Comparison of ENCODE assay signal across 3 cellular contexts in genomic region chr20:15220778-15221565, GRCh38.
TF ChIP-seq lines count a peak whose summit lies in the region.

No MANE protein-coding gene starts in this region.

TF ChIP-seq in A549, 52 proteins besides CTCF, POLR2A, EP300 and RAD21:
- TF ChIP-seq RARB (CRISPR knock-in tag; IDR thresholded peaks at IDR 0.05) (no peak), NR3C1 (IDR thresholded peaks at IDR 0.05) (no peak), HES2 (IDR thresholded peaks at IDR 0.05) (no peak), ZC3H11A (IDR thresholded peaks at IDR 0.05) (no peak), TP53 (CRISPR knock-in tag; IDR thresholded peaks at IDR 0.05) (no peak), CHD2 (IDR thresholded peaks at IDR 0.05; ENCODE audit: low read length, partially characterized antibody) (no peak)

TF ChIP-seq in H1, 55 proteins besides CTCF, POLR2A, EP300 and RAD21:
- TF ChIP-seq EGR1 (IDR thresholded peaks at IDR 0.05; ENCODE audit: borderline replicate concordance, low read depth, low read length) (no peak), TEAD4 (IDR thresholded peaks at IDR 0.05; ENCODE audit: low read depth, low read length) (peak; percentile 50; the same call in 1 of the 2 replicates), NRF1 (IDR thresholded peaks at IDR 0.05; ENCODE audit: low read depth, low read length) (no peak), BACH1 (IDR thresholded peaks at IDR 0.05; ENCODE audit: low read length) (no peak), EZH2 (IDR thresholded peaks at IDR 0.05; ENCODE audit: low read depth, low read length, severe bottlenecking) (no peak), CBX5 (IDR thresholded peaks at IDR 0.05; ENCODE audit: low read depth, low read length) (no peak), POLR2AphosphoS5 (IDR thresholded peaks at IDR 0.05; ENCODE audit: low read depth, low read length) (no peak), ZNF274 (IDR thresholded peaks at IDR 0.05; ENCODE audit: borderline replicate concordance, extremely low read depth, low read length) (no peak), GABPA (IDR thresholded peaks at IDR 0.05; ENCODE audit: borderline replicate concordance, insufficient read depth, low read length) (no peak)

TF ChIP-seq in HepG2, 621 proteins besides CTCF, POLR2A, EP300 and RAD21:
- TF ChIP-seq, protein P1, sequence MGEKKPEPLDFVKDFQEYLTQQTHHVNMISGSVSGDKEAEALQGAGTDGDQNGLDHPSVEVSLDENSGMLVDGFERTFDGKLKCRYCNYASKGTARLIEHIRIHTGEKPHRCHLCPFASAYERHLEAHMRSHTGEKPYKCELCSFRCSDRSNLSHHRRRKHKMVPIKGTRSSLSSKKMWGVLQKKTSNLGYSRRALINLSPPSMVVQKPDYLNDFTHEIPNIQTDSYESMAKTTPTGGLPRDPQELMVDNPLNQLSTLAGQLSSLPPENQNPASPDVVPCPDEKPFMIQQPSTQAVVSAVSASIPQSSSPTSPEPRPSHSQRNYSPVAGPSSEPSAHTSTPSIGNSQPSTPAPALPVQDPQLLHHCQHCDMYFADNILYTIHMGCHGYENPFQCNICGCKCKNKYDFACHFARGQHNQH (CRISPR knock-in tag; IDR thresholded peaks at IDR 0.05): no peak
- TF ChIP-seq THRA (CRISPR knock-in tag; IDR thresholded peaks at IDR 0.05; ENCODE audit: borderline replicate concordance) (peak; percentile 52; the same call in 1 of the 2 replicates), ZNF234 (CRISPR knock-in tag; conservative IDR thresholded peaks at IDR 0.05) (no peak), TBX2 (CRISPR knock-in tag; IDR thresholded peaks at IDR 0.05; ENCODE audit: borderline replicate concordance) (no peak), ZNF761 (CRISPR knock-in tag; conservative IDR thresholded peaks at IDR 0.05) (no peak), FOSL2 (CRISPR knock-in tag; IDR thresholded peaks at IDR 0.05) (peak; percentile 46; the same call in 1 of the 2 replicates), ZFP90 (CRISPR knock-in tag; IDR thresholded peaks at IDR 0.05; ENCODE audit: borderline replicate concordance) (no peak), RARA (CRISPR knock-in tag; IDR thresholded peaks at IDR 0.05) (peak; percentile 64), HNRNPH1 (optimal IDR thresholded peaks at IDR 0.05; ENCODE audit: low read depth, low read length) (no peak), SPEN (CRISPR knock-in tag; IDR thresholded peaks at IDR 0.05; ENCODE audit: low read depth) (no peak), POGK (CRISPR knock-in tag; conservative IDR thresholded peaks at IDR 0.05) (no peak), JUND (CRISPR knock-in tag; IDR thresholded peaks at IDR 0.05) (no peak), ZNF674 (CRISPR knock-in tag; IDR thresholded peaks at IDR 0.05; ENCODE audit: low read depth) (no peak), ZNF138 (CRISPR knock-in tag; IDR thresholded peaks at IDR 0.05; ENCODE audit: low read depth) (no peak), HMG20A (CRISPR knock-in tag; IDR thresholded peaks at IDR 0.05; ENCODE audit: borderline replicate concordance) (peak; percentile 25; the same call in 1 of the 2 replicates), ZNF775 (CRISPR knock-in tag; IDR thresholded peaks at IDR 0.05; ENCODE audit: borderline replicate concordance) (no peak), RXRB (CRISPR knock-in tag; IDR thresholded peaks at IDR 0.05; ENCODE audit: borderline replicate concordance) (peak; percentile 58; the same call in 1 of the 2 replicates), ETV5 (CRISPR knock-in tag; IDR thresholded peaks at IDR 0.05; ENCODE audit: borderline replicate concordance) (no peak; the same call in 1 of the 2 replicates), SOX13 (IDR thresholded peaks at IDR 0.05) (no peak), SOX13 (CRISPR knock-in tag; conservative IDR thresholded peaks at IDR 0.05 in 1 of 2, IDR thresholded peaks at IDR 0.05 in 1 of 2) (peak in 1 of 2 experiments; percentile 17; a peak in 1 of 4 replicates)
- TF ChIP-seq, protein P2, sequence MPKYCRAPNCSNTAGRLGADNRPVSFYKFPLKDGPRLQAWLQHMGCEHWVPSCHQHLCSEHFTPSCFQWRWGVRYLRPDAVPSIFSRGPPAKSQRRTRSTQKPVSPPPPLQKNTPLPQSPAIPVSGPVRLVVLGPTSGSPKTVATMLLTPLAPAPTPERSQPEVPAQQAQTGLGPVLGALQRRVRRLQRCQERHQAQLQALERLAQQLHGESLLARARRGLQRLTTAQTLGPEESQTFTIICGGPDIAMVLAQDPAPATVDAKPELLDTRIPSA (CRISPR knock-in tag; IDR thresholded peaks at IDR 0.05; ENCODE audit: borderline replicate concordance): no peak
- TF ChIP-seq, protein P3, sequence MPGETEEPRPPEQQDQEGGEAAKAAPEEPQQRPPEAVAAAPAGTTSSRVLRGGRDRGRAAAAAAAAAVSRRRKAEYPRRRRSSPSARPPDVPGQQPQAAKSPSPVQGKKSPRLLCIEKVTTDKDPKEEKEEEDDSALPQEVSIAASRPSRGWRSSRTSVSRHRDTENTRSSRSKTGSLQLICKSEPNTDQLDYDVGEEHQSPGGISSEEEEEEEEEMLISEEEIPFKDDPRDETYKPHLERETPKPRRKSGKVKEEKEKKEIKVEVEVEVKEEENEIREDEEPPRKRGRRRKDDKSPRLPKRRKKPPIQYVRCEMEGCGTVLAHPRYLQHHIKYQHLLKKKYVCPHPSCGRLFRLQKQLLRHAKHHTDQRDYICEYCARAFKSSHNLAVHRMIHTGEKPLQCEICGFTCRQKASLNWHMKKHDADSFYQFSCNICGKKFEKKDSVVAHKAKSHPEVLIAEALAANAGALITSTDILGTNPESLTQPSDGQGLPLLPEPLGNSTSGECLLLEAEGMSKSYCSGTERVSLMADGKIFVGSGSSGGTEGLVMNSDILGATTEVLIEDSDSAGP (CRISPR knock-in tag; IDR thresholded peaks at IDR 0.05; ENCODE audit: borderline replicate concordance): no peak
- TF ChIP-seq, protein P4, sequence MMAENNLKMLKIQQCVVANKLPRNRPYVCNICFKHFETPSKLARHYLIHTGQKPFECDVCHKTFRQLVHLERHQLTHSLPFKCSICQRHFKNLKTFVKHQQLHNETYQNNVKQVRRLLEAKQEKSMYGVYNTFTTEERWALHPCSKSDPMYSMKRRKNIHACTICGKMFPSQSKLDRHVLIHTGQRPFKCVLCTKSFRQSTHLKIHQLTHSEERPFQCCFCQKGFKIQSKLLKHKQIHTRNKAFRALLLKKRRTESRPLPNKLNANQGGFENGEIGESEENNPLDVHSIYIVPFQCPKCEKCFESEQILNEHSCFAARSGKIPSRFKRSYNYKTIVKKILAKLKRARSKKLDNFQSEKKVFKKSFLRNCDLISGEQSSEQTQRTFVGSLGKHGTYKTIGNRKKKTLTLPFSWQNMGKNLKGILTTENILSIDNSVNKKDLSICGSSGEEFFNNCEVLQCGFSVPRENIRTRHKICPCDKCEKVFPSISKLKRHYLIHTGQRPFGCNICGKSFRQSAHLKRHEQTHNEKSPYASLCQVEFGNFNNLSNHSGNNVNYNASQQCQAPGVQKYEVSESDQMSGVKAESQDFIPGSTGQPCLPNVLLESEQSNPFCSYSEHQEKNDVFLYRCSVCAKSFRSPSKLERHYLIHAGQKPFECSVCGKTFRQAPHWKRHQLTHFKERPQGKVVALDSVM (CRISPR knock-in tag; IDR thresholded peaks at IDR 0.05): no peak
- TF ChIP-seq, protein P5, sequence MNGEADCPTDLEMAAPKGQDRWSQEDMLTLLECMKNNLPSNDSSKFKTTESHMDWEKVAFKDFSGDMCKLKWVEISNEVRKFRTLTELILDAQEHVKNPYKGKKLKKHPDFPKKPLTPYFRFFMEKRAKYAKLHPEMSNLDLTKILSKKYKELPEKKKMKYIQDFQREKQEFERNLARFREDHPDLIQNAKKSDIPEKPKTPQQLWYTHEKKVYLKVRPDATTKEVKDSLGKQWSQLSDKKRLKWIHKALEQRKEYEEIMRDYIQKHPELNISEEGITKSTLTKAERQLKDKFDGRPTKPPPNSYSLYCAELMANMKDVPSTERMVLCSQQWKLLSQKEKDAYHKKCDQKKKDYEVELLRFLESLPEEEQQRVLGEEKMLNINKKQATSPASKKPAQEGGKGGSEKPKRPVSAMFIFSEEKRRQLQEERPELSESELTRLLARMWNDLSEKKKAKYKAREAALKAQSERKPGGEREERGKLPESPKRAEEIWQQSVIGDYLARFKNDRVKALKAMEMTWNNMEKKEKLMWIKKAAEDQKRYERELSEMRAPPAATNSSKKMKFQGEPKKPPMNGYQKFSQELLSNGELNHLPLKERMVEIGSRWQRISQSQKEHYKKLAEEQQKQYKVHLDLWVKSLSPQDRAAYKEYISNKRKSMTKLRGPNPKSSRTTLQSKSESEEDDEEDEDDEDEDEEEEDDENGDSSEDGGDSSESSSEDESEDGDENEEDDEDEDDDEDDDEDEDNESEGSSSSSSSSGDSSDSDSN (CRISPR knock-in tag; IDR thresholded peaks at IDR 0.05): no peak
